19 cellular contexts compared by ENCODE assay signal in the genomic region with DNA sequence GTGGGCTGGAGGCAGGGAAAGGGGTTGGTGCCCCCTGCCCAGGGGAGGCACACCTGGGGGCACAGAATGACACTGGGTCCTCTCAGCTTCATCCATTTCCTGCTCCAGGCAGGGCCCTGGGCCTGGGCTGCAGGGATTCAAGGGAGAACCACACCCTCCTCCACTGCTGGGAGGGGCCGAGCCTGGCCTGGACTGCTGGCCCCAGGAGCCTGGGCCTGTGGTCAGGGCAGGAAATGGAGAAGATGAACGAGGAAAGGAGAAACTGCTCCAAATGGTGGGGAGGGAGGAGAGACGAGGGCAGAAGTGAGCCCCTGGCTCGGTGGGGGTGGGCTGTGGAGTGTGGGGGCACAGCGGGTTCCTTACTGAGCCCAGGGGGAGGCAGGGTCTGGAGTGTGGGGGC. TPM values are rescaled to one million over a fixed set of nuclear protein-coding genes. Genes with fewer than 3 reads are reported as not detected.
A peak's percentile ranks its signal among the peaks of the same experiment; 100 is the strongest.
DNase-seq lines count a peak whose midpoint lies in the region; ATAC-seq, FAIRE-seq and TF ChIP-seq lines count a peak whose summit lies in the region.
"Had no signal": no experiment of that assay in that cellular context is flagged by ENCODE, and none has a peak within 500 bp of the region (broad histone marks: within the 10 kb centered on the region; RNA-seq: fewer than 3 reads in every experiment).

No MANE protein-coding gene starts in this region.

- peak; percentile 27 for DNase-seq in KBM-7
- DNase-seq in K562 (ENCODE audit: extremely low read depth in 1 of 4, low spot score in 3 of 4), result peak; percentile 46 to 62 (median 52)
- peak; percentile 26 for DNase-seq in myocyte (ENCODE audit: low read depth)
- DNase-seq in DMS53 treated with DMSO at 0.1 percent for 48 hours (lab: John Stamatoyannopoulos, UW; ENCODE audit: unreplicated experiment), result no peak
- no peak for DNase-seq in natural killer cell
- DNase-seq: activated naive CD4-positive, alpha-beta T cell; AML-193; DMS53; NCI-H1930; ovary; stimulated activated CD4-positive, alpha-beta T cell treated with anti-CD3 and anti-CD28 coated beads, Interleukin-15, amount 100 ng/mL, for 24 hours had no signal

- TF ChIP-seq RAD21 in K562 (CRISPR knock-in tag; conservative IDR thresholded peaks at IDR 0.05 in 1 of 2, IDR thresholded peaks at IDR 0.05 in 1 of 2), result no peak

- no peak overlapping the region for H3K4me3 Mint-ChIP-seq in natural killer cell
- H3K4me3 Mint-ChIP-seq: memory B cell had no signal

- H3K4me2 ChIP-seq in BLaER1 treated with 17β-estradiol and CSF1 and Interleukin-3, amounts not matched to agents 10 nM and 100 nM, result peak overlapping the region; percentile 40 to 81 (median 68)
- no peak overlapping the region for H3K4me2 ChIP-seq in K562 (ENCODE audit: insufficient read depth, low read length)

- H3K36me3 Mint-ChIP-seq in natural killer cell, result no peaks in the 10 kb centered on the region

- H3K27ac Mint-ChIP-seq in natural killer cell, result no peak overlapping the region
- H3K27ac Mint-ChIP-seq: memory B cell had no signal

- no peaks in the 10 kb centered on the region for H3K9me3 ChIP-seq in BLaER1 treated with 17β-estradiol and CSF1 and Interleukin-3, amounts not matched to agents 10 nM and 100 nM (replicated peaks in 1 of 11)
- H3K9me3 ChIP-seq in K562 (replicated peaks; ENCODE audit: control insufficient read depth, insufficient read depth, low read depth, low read length), result no peaks in the 10 kb centered on the region
- H3K9me3 ChIP-seq: ovary, upper lobe of left lung had no signal

- TF ChIP-seq EP300 in K562 (IDR thresholded peaks at IDR 0.05; ENCODE audit: low read length), result no peak

- peaks cover 38 to 80% (median 71%) of the 10 kb centered on the region in 10 experiments for H3K4me1 ChIP-seq in BLaER1 treated with 17β-estradiol and CSF1 and Interleukin-3, amounts not matched to agents 10 nM and 100 nM
- H3K4me1 ChIP-seq in K562 (replicated peaks in 1 of 2; ENCODE audit: control insufficient read depth in 2 of 2, insufficient read depth in 2 of 2, low read length in 2 of 2), result peaks cover 43 to 66% of the 10 kb centered on the region in 2 experiments

- intact Hi-C loops in K562 (cut with micrococcal nuclease), result no loop called here
- intact Hi-C loops in natural killer cell (cut with micrococcal nuclease), result no loop called here

- H4K20me1 ChIP-seq in BLaER1 treated with 17β-estradiol and CSF1 and Interleukin-3, amounts not matched to agents 10 nM and 100 nM, result peaks cover 0 to 4% (median 0%) of the 10 kb centered on the region in 11 experiments; a peak in 2 of 22 replicates
- no peaks in the 10 kb centered on the region for H4K20me1 ChIP-seq in K562 (replicated peaks; ENCODE audit: control insufficient read depth, insufficient read depth, low read length)

- H3K27ac ChIP-seq in BLaER1 treated with 17β-estradiol and CSF1 and Interleukin-3, amounts not matched to agents 10 nM and 100 nM, result peak overlapping the region in 3 of 11 experiments; percentile 11 to 25 (median 18); a peak in 3 of 22 replicates
- no peak overlapping the region for H3K27ac ChIP-seq in K562 (ENCODE audit: extremely low read depth, low read depth, low read length)
- H3K27ac ChIP-seq: cardiac muscle cell, ovary, upper lobe of left lung had no signal

- no peak for FAIRE-seq in K562 (lab: Jason Lieb, UNC)
- FAIRE-seq: endothelial cell of umbilical vein, GM12878 had no signal

- H3K27me3 Mint-ChIP-seq in natural killer cell (ENCODE audit: low read depth in 2 of 2), result no peaks in the 10 kb centered on the region
- H3K27me3 Mint-ChIP-seq: memory B cell had no signal

- H3K9me1 ChIP-seq in K562 (ENCODE audit: control insufficient read depth, insufficient read depth, low read length), result no peaks in the 10 kb centered on the region

- no TSS peak for BruUV-seq in K562 (replicated peaks; lab: Mats Ljungman, UMichigan)

- ATAC-seq in K562 (peak; percentile 73), GM19463 (IDR thresholded peaks at IDR 0.05; ENCODE audit: unreplicated experiment) (no peak), HG02678 (IDR thresholded peaks at IDR 0.05; ENCODE audit: unreplicated experiment) (no peak), natural killer cell (no peak)
- ATAC-seq: GM12878 had no signal

- no peaks in the 10 kb centered on the region for H3K79me2 ChIP-seq in K562 (ENCODE audit: control insufficient read depth, insufficient read depth, low read length)

- 54% methylated on average over 4 of the region's 5 CpGs for WGBS in K562 (ENCODE audit: insufficient coverage, low coverage, missing lambda C conversion rate)

- POLR2A ChIA-PET in K562 (lab: Yijun Ruan, JAX), result interaction anchor here (0.6 kb wide), 1 partner anchor 204 kb away, joined by 6 read pairs; no protein-coding TSS in a partner anchor

- H3K4me1 Mint-ChIP-seq in natural killer cell, result no peaks in the 10 kb centered on the region

- H3K9ac ChIP-seq in BLaER1 treated with 17β-estradiol and CSF1 and Interleukin-3, amounts not matched to agents 10 nM and 100 nM, result peak overlapping the region in 7 of 11 experiments; percentile 15 to 50 (median 29); a peak in 5 of 22 replicates
- peak overlapping the region in 1 of 2 experiments; percentile 19; a peak in 2 of 4 replicates for H3K9ac ChIP-seq in K562 (ENCODE audit: insufficient read depth in 1 of 2, low read depth in 2 of 2, low read length in 2 of 2)

- no peak overlapping the region for H3K4me3 ChIP-seq in BLaER1 treated with 17β-estradiol and CSF1 and Interleukin-3, amounts not matched to agents 10 nM and 100 nM
- H3K4me3 ChIP-seq in K562, result no peak overlapping the region
- H3K4me3 ChIP-seq: cardiac muscle cell, GM12878, ovary, upper lobe of left lung had no signal

- H2AFZ ChIP-seq in K562 (ENCODE audit: low read depth, low read length), result 0 out of 2 replicates have a peak overlapping the region, but pooled peaks have one; percentile 36

- CTCF ChIA-PET in K562 (lab: Yijun Ruan, JAX; ENCODE audit: low intra/inter-chr PET ratio), result no interaction called here

- H3K9me3 Mint-ChIP-seq in natural killer cell, result no peaks in the 10 kb centered on the region
- H3K9me3 Mint-ChIP-seq: memory B cell had no signal

- in situ Hi-C loops in KBM-7 (cut with MboI; ENCODE audit: low pct_unique_long_range_greater_than_20kb, low sequenced_read_pairs) (no loop called here), K562 (cut with MboI) (no loop called here)

- H3K36me3 ChIP-seq in BLaER1 treated with 17β-estradiol and CSF1 and Interleukin-3, amounts not matched to agents 10 nM and 100 nM, result no peaks in the 10 kb centered on the region
- no peaks in the 10 kb centered on the region for H3K36me3 ChIP-seq in K562 (ENCODE audit: control insufficient read depth, insufficient read depth, low read length)
- H3K36me3 ChIP-seq: cardiac muscle cell, ovary, upper lobe of left lung had no signal

- TF ChIP-seq CTCF in K562 (IDR thresholded peaks at IDR 0.05 in 2 of 3, conservative IDR thresholded peaks at IDR 0.05 in 1 of 3; ENCODE audit: insufficient read depth in 2 of 3, low read depth in 1 of 3, low read length in 3 of 3) (no peak), natural killer cell (IDR thresholded peaks at IDR 0.05) (no peak)

- no peak for TF ChIP-seq POLR2A in K562 (conservative IDR thresholded peaks at IDR 0.05)

- no peaks in the 10 kb centered on the region for H3K27me3 ChIP-seq in BLaER1 treated with 17β-estradiol and CSF1 and Interleukin-3, amounts not matched to agents 10 nM and 100 nM
- no peaks in the 10 kb centered on the region for H3K27me3 ChIP-seq in K562 (ENCODE audit: control insufficient read depth in 2 of 2, insufficient read depth in 2 of 2, low read length in 2 of 2)
- H3K27me3 ChIP-seq: cardiac muscle cell, ovary, upper lobe of left lung had no signal

TF ChIP-seq in K562, 482 proteins besides CTCF, POLR2A, EP300 and RAD21 (continues in another document):
- no peak for TF ChIP-seq ESRRB (CRISPR knock-in tag; IDR thresholded peaks at IDR 0.05; ENCODE audit: borderline replicate concordance)
- TF ChIP-seq ZFX (CRISPR knock-in tag; IDR thresholded peaks at IDR 0.05), result peak; percentile 53
- no peak for TF ChIP-seq STAT5A (IDR thresholded peaks at IDR 0.05; ENCODE audit: borderline replicate concordance, low read length)
- TF ChIP-seq MIER1 (IDR thresholded peaks at IDR 0.05; ENCODE audit: low read depth), result no peak
- TF ChIP-seq TBP (optimal IDR thresholded peaks at IDR 0.05; ENCODE audit: low read depth, low read length), result no peak
- TF ChIP-seq MAZ (CRISPR knock-in tag; conservative IDR thresholded peaks at IDR 0.05 in 1 of 2, IDR thresholded peaks at IDR 0.05 in 1 of 2), result peak in 1 of 2 experiments; percentile 41; a peak in 1 of 4 replicates
- TF ChIP-seq ZNF175 (CRISPR knock-in tag; IDR thresholded peaks at IDR 0.05; ENCODE audit: low read depth), result no peak
- TF ChIP-seq, protein P1, sequence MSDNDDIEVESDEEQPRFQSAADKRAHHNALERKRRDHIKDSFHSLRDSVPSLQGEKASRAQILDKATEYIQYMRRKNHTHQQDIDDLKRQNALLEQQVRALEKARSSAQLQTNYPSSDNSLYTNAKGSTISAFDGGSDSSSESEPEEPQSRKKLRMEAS (CRISPR knock-in tag; IDR thresholded peaks at IDR 0.05), result 0 out of 2 replicates have a peak, but pooled peaks have one; percentile 1
- TF ChIP-seq MTA3 (IDR thresholded peaks at IDR 0.05; ENCODE audit: borderline replicate concordance), result 0 out of 2 replicates have a peak, but pooled peaks have one; percentile 24

RNA-seq across cellular contexts. Expression of a gene that starts 38.1 kb away (rescaled TPM):
- 32.7 and 48.2 TPM in 2 replicates for total RNA-seq in K562 (2011; cell fraction: chromatin; rRNA removed; ENCODE audit: low replicate concordance)
- 15.8 and 20.9 TPM in 2 replicates for total RNA-seq in K562 (2011; cell fraction: nucleolus; rRNA removed)
- total RNA-seq in K562 (2011; cell fraction: nucleoplasm; rRNA removed), result 36.4 and 61.6 TPM in 2 replicates
- total RNA-seq in K562 (2014; rRNA removed) (1.2 and 1.3 TPM in 2 replicates), K562 (2014; rRNA removed; fragmentation: Illumina TruSeq; extraction: Trizol) (2.0 TPM in 2 replicates), K562 (2015; rRNA removed; fragmentation: Illumina TruSeq; extraction: Trizol) (2.2 and 2.3 TPM in 2 replicates), K562 (2021) (1.4 and 1.7 TPM in 2 replicates), myocyte (2.5 TPM in 2 replicates), natural killer cell (under 1 TPM; 0.72 to 0.78 (median 0.75) TPM)
- polyA plus RNA-seq in K562 (2011; rRNA removed) (0.74 and 0.92 TPM in 2 replicates), K562 (2014; fragmentation: Illumina TruSeq; extraction: Trizol) (0.48 and 0.51 TPM in 2 replicates), K562 (2014; fragmentation: Nextera tagmentation; extraction: Ambion mirVana) (under 1 TPM; 0.04 to 0.17 TPM), K562 (2014; rRNA removed) (0.50 and 0.64 TPM in 2 replicates)
- 0.06 and 0.15 TPM in 2 replicates for polyA plus RNA-seq in K562 (2011; cell fraction: cytosol; rRNA removed)
- polyA plus RNA-seq in K562 (2011; cell fraction: nucleus; rRNA removed), result 5.9 and 6.5 TPM in 2 replicates
- polyA plus RNA-seq in K562 (2012), result 0.38 and 0.66 TPM in 2 replicates
- polyA minus RNA-seq in K562 (2011; rRNA and poly(A)+ RNA removed), result 7.7 and 12.9 TPM in 2 replicates
- polyA minus RNA-seq in K562 (2011; cell fraction: cytosol; rRNA and poly(A)+ RNA removed), result 0.48 and 1.0 TPM in 2 replicates
- polyA minus RNA-seq in K562 (2011; cell fraction: nucleus; rRNA and poly(A)+ RNA removed), result 15.9 and 28.0 TPM in 2 replicates
- 0.47 TPM for polyA plus RNA-seq in myocyte (2012)

Comparison
In these comparisons a context has a peak if more than half of its experiments do, and no peak if none do; other contexts are left out.
1. DNase-seq: peak in KBM-7 (single experiment), K562 (4 of 4) and myocyte (single experiment); none in DMS53 treated with DMSO at 0.1 percent for 48 hours (single experiment) and natural killer cell (single experiment).